Comparison of ENCODE assay signal across 2 cellular contexts in the genomic region with DNA sequence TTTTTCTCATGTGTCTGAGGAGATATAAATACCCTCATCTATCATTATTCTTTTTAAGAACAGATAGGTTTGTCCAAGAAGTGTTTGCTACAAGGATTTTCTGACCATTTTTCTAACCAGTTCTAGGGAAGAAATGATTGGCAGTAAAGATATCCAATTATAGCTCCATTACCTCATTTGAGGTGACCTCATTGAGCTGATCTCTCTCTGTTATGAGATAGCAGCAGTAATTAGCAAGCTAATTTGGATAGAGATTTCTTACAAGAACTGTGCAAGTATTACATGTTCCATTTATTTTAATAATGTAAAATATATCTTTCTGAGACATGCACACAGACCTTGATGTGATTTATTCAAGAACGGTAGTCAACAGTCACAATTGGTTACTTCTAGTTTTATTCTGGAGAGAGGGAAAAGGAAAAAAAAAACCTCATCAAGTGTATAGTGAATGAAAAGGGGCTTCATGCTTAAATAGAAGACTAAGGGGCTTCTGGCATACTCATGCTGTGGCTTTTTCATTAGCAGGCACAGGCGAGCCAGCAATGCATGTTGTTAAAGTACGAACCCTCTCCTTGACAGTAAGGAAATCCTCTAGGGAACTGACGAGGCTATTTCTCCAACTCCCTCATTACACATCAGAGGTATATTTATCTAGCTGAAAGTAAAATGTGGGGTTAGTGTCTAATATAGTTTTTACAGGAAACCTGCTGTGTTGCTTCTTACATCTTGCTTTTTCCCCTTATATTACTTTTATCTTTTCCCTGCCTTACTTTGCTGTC.
TF ChIP-seq lines count a peak whose summit lies in the region.

No MANE protein-coding gene starts in this region.

TF ChIP-seq in HEK293T, 16 proteins besides CTCF, POLR2A, EP300 and RAD21:
- TF ChIP-seq, protein P1, sequence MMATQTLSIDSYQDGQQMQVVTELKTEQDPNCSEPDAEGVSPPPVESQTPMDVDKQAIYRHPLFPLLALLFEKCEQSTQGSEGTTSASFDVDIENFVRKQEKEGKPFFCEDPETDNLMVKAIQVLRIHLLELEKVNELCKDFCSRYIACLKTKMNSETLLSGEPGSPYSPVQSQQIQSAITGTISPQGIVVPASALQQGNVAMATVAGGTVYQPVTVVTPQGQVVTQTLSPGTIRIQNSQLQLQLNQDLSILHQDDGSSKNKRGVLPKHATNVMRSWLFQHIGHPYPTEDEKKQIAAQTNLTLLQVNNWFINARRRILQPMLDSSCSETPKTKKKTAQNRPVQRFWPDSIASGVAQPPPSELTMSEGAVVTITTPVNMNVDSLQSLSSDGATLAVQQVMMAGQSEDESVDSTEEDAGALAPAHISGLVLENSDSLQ (IDR thresholded peaks at IDR 0.05): peak; percentile 93
- no peak for TF ChIP-seq TARDBP (IDR thresholded peaks at IDR 0.05)

TF ChIP-seq in K562, 482 proteins besides CTCF, POLR2A, EP300 and RAD21:
- TF ChIP-seq, protein P2, sequence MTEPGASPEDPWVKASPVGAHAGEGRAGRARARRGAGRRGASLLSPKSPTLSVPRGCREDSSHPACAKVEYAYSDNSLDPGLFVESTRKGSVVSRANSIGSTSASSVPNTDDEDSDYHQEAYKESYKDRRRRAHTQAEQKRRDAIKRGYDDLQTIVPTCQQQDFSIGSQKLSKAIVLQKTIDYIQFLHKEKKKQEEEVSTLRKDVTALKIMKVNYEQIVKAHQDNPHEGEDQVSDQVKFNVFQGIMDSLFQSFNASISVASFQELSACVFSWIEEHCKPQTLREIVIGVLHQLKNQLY (CRISPR knock-in tag; conservative IDR thresholded peaks at IDR 0.05): no peak
- peak; percentile 50; the same call in 1 of the 2 replicates for TF ChIP-seq MEF2A (IDR thresholded peaks at IDR 0.05; ENCODE audit: control insufficient read depth, low read depth, low read length)
- TF ChIP-seq, protein P1 (IDR thresholded peaks at IDR 0.05): peak; percentile 64
